In genomic region chr16:5041604-5042133, GRCh38 we compare ENCODE assay signal across 11 cellular contexts. TPM values are rescaled to one million over a fixed set of nuclear protein-coding genes. Genes with fewer than 3 reads are reported as not detected.
DNase-seq lines count a peak whose midpoint lies in the region; ATAC-seq, FAIRE-seq and TF ChIP-seq lines count a peak whose summit lies in the region.
"Had no signal": no experiment of that assay in that cellular context is flagged by ENCODE, and none has a peak within 500 bp of the region (broad histone marks: within the 10 kb centered on the region; RNA-seq: fewer than 3 reads in every experiment).

No MANE protein-coding gene starts in this region.

- ATAC-seq in Right ventricle myocardium inferior, result no peak
- ATAC-seq in Right ventricle myocardium superior (ENCODE audit: poor library complexity), result no peak
- peak; percentile 94 for ATAC-seq in HG03432 (IDR thresholded peaks at IDR 0.05; ENCODE audit: unreplicated experiment)

- H3K36me3 Mint-ChIP-seq in nephron progenitor cell (ENCODE audit: low read depth), result no peaks in the 10 kb centered on the region

- H3K36me3 ChIP-seq in bronchial epithelial cell (ENCODE audit: control insufficient read depth, insufficient read depth, low read length), result no peaks in the 10 kb centered on the region

- DNase-seq in Right ventricle myocardium inferior (ENCODE audit: missing footprints) (peak; percentile 33), Right ventricle myocardium superior (no peak), bronchial epithelial cell (ENCODE audit: low read depth) (peak; percentile 81), nephron progenitor cell (no peak), NCI-H2171 (lab: John Stamatoyannopoulos, UW) (no peak), GM03348 (ENCODE audit: low spot score) (no peak)
- no peak for DNase-seq in stimulated activated CD4-positive, alpha-beta T cell treated with anti-CD3 and anti-CD28 coated beads, Interleukin-15, amount 100 ng/mL, for 24 hours
- DNase-seq: NCI-H2029 had no signal

- no peak overlapping the region for H3K27ac Mint-ChIP-seq in nephron progenitor cell

- H3K4me3 Mint-ChIP-seq in nephron progenitor cell, result no peak overlapping the region

- H3K4me3 ChIP-seq in bronchial epithelial cell (ENCODE audit: low read depth, low read length), result no peak overlapping the region

- H3K27me3 ChIP-seq in bronchial epithelial cell (ENCODE audit: control insufficient read depth, insufficient read depth, low read length), result peaks cover 2% of the 10 kb centered on the region

- intact Hi-C loops in Right ventricle myocardium inferior (cut with DNase I), result no loop called here
- intact Hi-C loops in Right ventricle myocardium superior (cut with DNase I), result no loop called here

- H3K27me3 Mint-ChIP-seq in nephron progenitor cell (ENCODE audit: low read depth, poor library complexity), result peaks cover 39% of the 10 kb centered on the region
- H3K27me3 Mint-ChIP-seq: progenitor cell of endocrine pancreas had no signal

- no peaks in the 10 kb centered on the region for H3K9me3 Mint-ChIP-seq in nephron progenitor cell

- TF ChIP-seq CTCF in bronchial epithelial cell (IDR thresholded peaks at IDR 0.05; ENCODE audit: insufficient read depth, low read length, severe bottlenecking) (no peak), nephron progenitor cell (IDR thresholded peaks at IDR 0.05) (no peak)

- H3K4me1 Mint-ChIP-seq in nephron progenitor cell, result peaks cover 23% of the 10 kb centered on the region

- no peak for FAIRE-seq in bronchial epithelial cell (lab: Jason Lieb, UNC)

RNA-seq across cellular contexts. Expression of gene NAGPA, which starts 7.9 kb away (rescaled TPM):
- 6.5 TPM for total RNA-seq in Right ventricle myocardium inferior
- 7.1 TPM for total RNA-seq in Right ventricle myocardium superior
- 9.2 and 9.7 TPM in 2 replicates for total RNA-seq in bronchial epithelial cell

RNA-seq across cellular contexts. Expression of gene C16orf89, which starts 24.1 kb away (rescaled TPM):
- total RNA-seq in Right ventricle myocardium inferior (3.5 TPM), Right ventricle myocardium superior (6.1 TPM), bronchial epithelial cell (not detected in 2 replicates)
- total RNA-seq: A673, progenitor cell of endocrine pancreas had no signal

RNA-seq across cellular contexts. Expression of gene ALG1, which starts 30.0 kb away (rescaled TPM):
- total RNA-seq in Right ventricle myocardium inferior, result 7.7 TPM
- 8.5 TPM for total RNA-seq in Right ventricle myocardium superior
- total RNA-seq in bronchial epithelial cell, result 16.4 and 20.5 TPM in 2 replicates

RNA-seq across cellular contexts. Expression of gene EEF2KMT, which starts 55.9 kb away (rescaled TPM):
- total RNA-seq in Right ventricle myocardium inferior, result 5.7 TPM
- 4.8 TPM for total RNA-seq in Right ventricle myocardium superior
- 12.3 and 16.6 TPM in 2 replicates for total RNA-seq in bronchial epithelial cell

Comparison
In these comparisons a context has a peak if more than half of its experiments do, and no peak if none do; other contexts are left out.
1. DNase-seq: peak in Right ventricle myocardium inferior (single experiment) and bronchial epithelial cell (single experiment); none in Right ventricle myocardium superior (single experiment), stimulated activated CD4-positive, alpha-beta T cell treated with anti-CD3 and anti-CD28 coated beads, Interleukin-15, amount 100 ng/mL, for 24 hours (single experiment), nephron progenitor cell (single experiment), NCI-H2171 (single experiment) and GM03348 (single experiment).